In genomic region chr3:127451321-127451720, GRCh38 we compare ENCODE assay signal across 27 cellular contexts.
DNase-seq lines count a peak whose midpoint lies in the region; ATAC-seq and TF ChIP-seq lines count a peak whose summit lies in the region.
"Had no signal": no experiment of that assay in that cellular context is flagged by ENCODE, and none has a peak within 500 bp of the region (broad histone marks: within the 10 kb centered on the region; RNA-seq: fewer than 3 reads in every experiment).

No MANE protein-coding gene starts in this region.

- H3K36me3 Mint-ChIP-seq in osteocyte (ENCODE audit: unreplicated experiment) (no peaks in the 10 kb centered on the region), type B pancreatic cell (no peaks in the 10 kb centered on the region)
- no peaks in the 10 kb centered on the region for H3K36me3 Mint-ChIP-seq in natural killer cell treated with Interleukin-12 subunit alpha and Interleukin-12 subunit beta and Interleukin-15 and Interleukin-18, amount 100 ng/mL, for 72 hours
- H3K36me3 Mint-ChIP-seq: CD4-positive, CD25-positive, alpha-beta regulatory T cell had no signal

- H3K4me3 ChIP-seq in BE2C (ENCODE audit: low read depth, low read length) (no peak overlapping the region), coronary artery (no peak overlapping the region)
- H3K4me3 ChIP-seq: PC-9, SK-N-MC had no signal

- no peaks in the 10 kb centered on the region for H3K9me3 Mint-ChIP-seq in osteocyte (ENCODE audit: unreplicated experiment)
- no peaks in the 10 kb centered on the region for H3K9me3 Mint-ChIP-seq in natural killer cell treated with Interleukin-12 subunit alpha and Interleukin-12 subunit beta and Interleukin-15 and Interleukin-18, amount 100 ng/mL, for 72 hours
- no peaks in the 10 kb centered on the region for H3K9me3 Mint-ChIP-seq in type B pancreatic cell

- TF ChIP-seq CTCF in BE2C (IDR thresholded peaks at IDR 0.05; ENCODE audit: low read depth, low read length) (no peak), coronary artery (IDR thresholded peaks at IDR 0.05) (no peak), osteocyte (IDR thresholded peaks at IDR 0.05) (no peak), type B pancreatic cell (conservative IDR thresholded peaks at IDR 0.05) (no peak)

- H3K4me3 Mint-ChIP-seq in osteocyte (ENCODE audit: unreplicated experiment), result no peak overlapping the region
- H3K4me3 Mint-ChIP-seq in natural killer cell treated with Interleukin-12 subunit alpha and Interleukin-12 subunit beta and Interleukin-15 and Interleukin-18, amount 100 ng/mL, for 72 hours, result no peak overlapping the region
- H3K4me3 Mint-ChIP-seq in type B pancreatic cell, result no peak overlapping the region
- H3K4me3 Mint-ChIP-seq: CD4-positive, CD25-positive, alpha-beta regulatory T cell had no signal

- H3K4me1 Mint-ChIP-seq in osteocyte (ENCODE audit: unreplicated experiment), result peaks cover 9% of the 10 kb centered on the region
- H3K4me1 Mint-ChIP-seq in natural killer cell treated with Interleukin-12 subunit alpha and Interleukin-12 subunit beta and Interleukin-15 and Interleukin-18, amount 100 ng/mL, for 72 hours (ENCODE audit: low read depth in 2 of 2), result peaks cover 0 to 7% of the 10 kb centered on the region in 2 donors
- peaks cover 4% of the 10 kb centered on the region for H3K4me1 Mint-ChIP-seq in type B pancreatic cell (ENCODE audit: unreplicated experiment)

- no peaks in the 10 kb centered on the region for H3K27me3 ChIP-seq in BE2C

- no peak overlapping the region for H3K27ac ChIP-seq in coronary artery
- H3K27ac ChIP-seq: 22Rv1, PC-9, SK-N-MC had no signal

- ATAC-seq in natural killer cell treated with Interleukin-12 subunit alpha and Interleukin-12 subunit beta and Interleukin-15 and Interleukin-18, amount 100 ng/mL, for 72 hours, result no peak

- H3K4me1 ChIP-seq in BE2C, result peaks cover 9% of the 10 kb centered on the region

- DNase-seq in activated effector memory CD4-positive, alpha-beta T cell treated with anti-CD3 and anti-CD28 coated beads, Interleukin-2, amount 50 U/mL, for 16 hours, result peak; percentile 28
- no peak for DNase-seq in activated effector memory CD4-positive, alpha-beta T cell treated with Interleukin-2 at 50 U/mL for 16 hours
- peak; percentile 1 for DNase-seq in BE2C
- peak; percentile 29 for DNase-seq in coronary artery (ENCODE audit: low spot score)
- DNase-seq in osteocyte (ENCODE audit: extremely low spot score, unreplicated experiment), result peak; percentile 25
- DNase-seq in natural killer cell treated with Interleukin-12 subunit alpha and Interleukin-12 subunit beta and Interleukin-15 and Interleukin-18, amount 100 ng/mL, for 72 hours (ENCODE audit: low spot score), result no peak
- DNase-seq in NCI-H2171 treated with DMSO at 0.1 percent for 48 hours (lab: John Stamatoyannopoulos, UW), result no peak
- no peak for DNase-seq in type B pancreatic cell (ENCODE audit: extremely low spot score, unreplicated experiment)
- DNase-seq: ACHN; CD4-positive, CD25-positive, alpha-beta regulatory T cell; DMS153; DND-41; H7; KBM-7; MV-4-11; NCI-H1105; NCI-H146; NCI-H2029; NCI-H446 treated with DMSO at 0.1 percent for 48 hours; NCI-H526; NCI-H82; NK-92 treated with Interleukin-12 subunit alpha and Interleukin-12 subunit beta, amount 100 ng/mL, for 24 hours; PC-9; RPMI8226; SIG-M5 had no signal

- H3K27me3 Mint-ChIP-seq in osteocyte (ENCODE audit: unreplicated experiment) (peaks cover 41% of the 10 kb centered on the region), type B pancreatic cell (peaks cover 65% of the 10 kb centered on the region)
- peaks cover 32 to 55% of the 10 kb centered on the region in 2 donors for H3K27me3 Mint-ChIP-seq in natural killer cell treated with Interleukin-12 subunit alpha and Interleukin-12 subunit beta and Interleukin-15 and Interleukin-18, amount 100 ng/mL, for 72 hours

- no peaks in the 10 kb centered on the region for H3K9me3 ChIP-seq in BE2C

- no peaks in the 10 kb centered on the region for H3K36me3 ChIP-seq in BE2C

- H3K27ac Mint-ChIP-seq in osteocyte (ENCODE audit: unreplicated experiment), result no peak overlapping the region
- no peak overlapping the region for H3K27ac Mint-ChIP-seq in natural killer cell treated with Interleukin-12 subunit alpha and Interleukin-12 subunit beta and Interleukin-15 and Interleukin-18, amount 100 ng/mL, for 72 hours
- no peak overlapping the region for H3K27ac Mint-ChIP-seq in type B pancreatic cell
- H3K27ac Mint-ChIP-seq: CD4-positive, CD25-positive, alpha-beta regulatory T cell had no signal

Comparison
In these comparisons a context has a peak if more than half of its experiments do, and no peak if none do; other contexts are left out.
1. DNase-seq: peak in activated effector memory CD4-positive, alpha-beta T cell treated with anti-CD3 and anti-CD28 coated beads, Interleukin-2, amount 50 U/mL, for 16 hours (single experiment), BE2C (single experiment), coronary artery (single experiment) and osteocyte (single experiment); none in activated effector memory CD4-positive, alpha-beta T cell treated with Interleukin-2 at 50 U/mL for 16 hours (single experiment), natural killer cell treated with Interleukin-12 subunit alpha and Interleukin-12 subunit beta and Interleukin-15 and Interleukin-18, amount 100 ng/mL, for 72 hours (single experiment), NCI-H2171 treated with DMSO at 0.1 percent for 48 hours (single experiment) and type B pancreatic cell (single experiment).